24 cellular contexts compared by ENCODE assay signal in genomic region chr2:217759991-217760390, GRCh38.
"Had no signal": no experiment of that assay in that cellular context is flagged by ENCODE, and none has a peak within 500 bp of the region (broad histone marks: within the 10 kb centered on the region; RNA-seq: fewer than 3 reads in every experiment).

No MANE protein-coding gene starts in this region.

- DNase-seq: activated CD4-positive, alpha-beta memory T cell treated with anti-CD3 and anti-CD28 coated beads for 36 hours; activated CD4-positive, alpha-beta T cell treated with anti-CD3 and anti-CD28 coated beads for 36 hours; activated CD4-positive, CD25-positive, alpha-beta regulatory T cell; activated CD4-positive, CD25-positive, alpha-beta regulatory T cell treated with anti-CD3 and anti-CD28 coated beads, Interleukin-2, amount 50 U/mL, for 72 hours; activated CD8-positive, alpha-beta memory T cell treated with anti-CD3 and anti-CD28 coated beads, Interleukin-2, amount 10 ng/mL, durations not matched to agents 7 days and 5 days; activated CD8-positive, alpha-beta memory T cell treated with anti-CD3 and anti-CD28 coated beads, Interleukin-2, amount 50 U/mL, for 4 hours; activated CD8-positive, alpha-beta T cell treated with anti-CD3 and anti-CD28 coated beads, Interleukin-2, amount 10 ng/mL, durations not matched to agents 7 days and 5 days; activated effector memory CD4-positive, alpha-beta T cell treated with anti-CD3 and anti-CD28 coated beads, Interleukin-2, amount 50 U/mL, for 16 hours; activated naive CD4-positive, alpha-beta T cell treated with anti-CD3 and anti-CD28 coated beads for 36 hours; activated naive CD8-positive, alpha-beta T cell treated with anti-CD3 and anti-CD28 coated beads for 36 hours; activated naive CD8-positive, alpha-beta T cell treated with anti-CD3 and anti-CD28 coated beads, Interleukin-2, amount 50 U/mL, for 24 hours; activated T-cell treated with anti-CD3 and anti-CD28 coated beads, Interleukin-2, amount 50 U/mL, for 1 hour; activated T-cell treated with anti-CD3 and anti-CD28 coated beads, Interleukin-2, amount 50 U/mL, for 48 hours; adrenal gland; amygdala; aorta; body of pancreas; caudate nucleus; colonic mucosa; effector CD8-positive, alpha-beta T cell; esophagus squamous epithelium; foreskin melanocyte; T-cell had no signal

- ATAC-seq: activated CD4-positive, alpha-beta T cell treated with anti-CD3 and anti-CD28 coated beads for 36 hours; activated CD8-positive, alpha-beta memory T cell treated with anti-CD3 and anti-CD28 coated beads, Interleukin-2, amount 10 ng/mL, durations not matched to agents 7 days and 5 days; activated CD8-positive, alpha-beta T cell treated with anti-CD3 and anti-CD28 coated beads, Interleukin-2, amount 10 ng/mL, durations not matched to agents 7 days and 5 days; activated naive CD8-positive, alpha-beta T cell treated with anti-CD3 and anti-CD28 coated beads, Interleukin-2, amount 50 U/mL, for 24 hours; body of pancreas; gastroesophageal sphincter; T-cell had no signal
